Comparison of ENCODE assay signal across 13 cellular contexts in the genomic region with DNA sequence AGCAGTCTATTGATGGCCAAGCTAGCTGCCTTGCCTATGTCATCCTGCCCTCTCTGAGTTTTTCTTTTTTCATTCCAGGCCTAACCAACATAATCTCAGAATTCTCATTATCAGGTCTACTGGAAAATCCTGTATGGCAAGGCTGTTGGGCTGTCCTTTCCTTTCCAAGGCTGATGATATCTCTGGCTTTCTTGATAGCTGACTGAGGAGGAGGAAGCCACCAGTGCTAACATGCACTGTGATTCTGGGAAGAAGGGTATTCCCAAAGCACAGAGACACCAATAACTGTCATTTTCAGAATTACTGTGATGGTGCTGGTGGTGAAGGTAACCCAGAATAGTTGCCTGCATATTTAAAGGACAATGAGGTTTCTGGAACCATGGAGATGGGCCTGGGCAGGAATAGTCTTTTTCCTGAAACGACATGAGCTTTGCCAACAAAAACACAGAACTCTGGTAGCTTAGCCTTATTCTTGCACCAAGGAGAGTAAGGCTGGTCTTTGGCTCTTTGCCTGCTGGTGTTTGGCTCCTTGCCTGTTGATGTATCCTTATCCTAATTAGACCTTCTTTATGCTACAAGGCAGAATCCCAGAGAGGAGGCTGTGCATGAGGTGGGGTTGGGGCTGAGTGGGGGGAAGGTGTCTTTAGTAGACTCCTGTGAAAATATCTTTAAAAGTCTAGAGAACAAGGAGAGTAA.
DNase-seq lines count a peak whose midpoint lies in the region; ATAC-seq and TF ChIP-seq lines count a peak whose summit lies in the region.
"Had no signal": no experiment of that assay in that cellular context is flagged by ENCODE, and none has a peak within 500 bp of the region (broad histone marks: within the 10 kb centered on the region; RNA-seq: fewer than 3 reads in every experiment).

No MANE protein-coding gene starts in this region.

- H3K27me3 ChIP-seq in left ventricle myocardium inferior (ENCODE audit: low read depth) = no peaks in the 10 kb centered on the region
- H3K27me3 ChIP-seq: cardiac muscle cell, pancreas had no signal

- peak overlapping the region; percentile 37 for H3K27ac ChIP-seq in left ventricle myocardium inferior (replicated peaks)
- H3K27ac ChIP-seq: cardiac muscle cell, pancreas had no signal

- H3K9me3 ChIP-seq in left ventricle myocardium inferior (replicated peaks) = no peaks in the 10 kb centered on the region
- H3K9me3 ChIP-seq: pancreas had no signal

- peak; percentile 45 for ATAC-seq in stimulated activated naive CD8-positive, alpha-beta T cell treated with anti-CD3 and anti-CD28 coated beads, Interleukin-15, Interleukin-2, amounts not matched to agents 100 U/mL and 50 U/mL, for 24 hours
- ATAC-seq in stimulated activated naive CD8-positive, alpha-beta T cell treated with anti-CD3 and anti-CD28 coated beads, Interleukin-15, amount 100 ng/mL, for 72 hours = no peak
- ATAC-seq in esophagus mucosa = no peak
- ATAC-seq: pancreas had no signal

- no peaks in the 10 kb centered on the region for H3K36me3 ChIP-seq in left ventricle myocardium inferior
- H3K36me3 ChIP-seq: cardiac muscle cell, pancreas had no signal

- DNase-seq in stimulated activated naive CD8-positive, alpha-beta T cell treated with anti-CD3 and anti-CD28 coated beads, Interleukin-15, Interleukin-2, amounts not matched to agents 100 U/mL and 50 U/mL, for 24 hours = no peak
- no peak for DNase-seq in stimulated activated naive CD8-positive, alpha-beta T cell treated with anti-CD3 and anti-CD28 coated beads, Interleukin-15, amount 100 ng/mL, for 72 hours
- DNase-seq in activated naive CD8-positive, alpha-beta T cell treated with anti-CD3 and anti-CD28 coated beads for 36 hours = no peak
- DNase-seq in left ventricle myocardium inferior (peak; percentile 44), RKO (ENCODE audit: low spot score) (no peak), OCI-M1 (lab: John Stamatoyannopoulos, UW) (no peak), NCI-H446 treated with DMSO at 0.1 percent for 48 hours (lab: John Stamatoyannopoulos, UW) (no peak)
- DNase-seq: activated CD4-positive, alpha-beta T cell treated with anti-CD3 and anti-CD28 coated beads, Interleukin-2, amount 50 U/mL, for 48 hours; stimulated activated CD8-positive, alpha-beta memory T cell treated with anti-CD3 and anti-CD28 coated beads, Interleukin-4, amount 100 ng/mL, for 48 hours; T-helper 9 cell had no signal

- no peak overlapping the region for H3K27ac Mint-ChIP-seq in stimulated activated naive CD8-positive, alpha-beta T cell treated with anti-CD3 and anti-CD28 coated beads, Interleukin-15, amount 100 ng/mL, for 72 hours
- peak overlapping the region; percentile 35 for H3K27ac Mint-ChIP-seq in activated naive CD8-positive, alpha-beta T cell treated with anti-CD3 and anti-CD28 coated beads for 36 hours

- peaks cover 47% of the 10 kb centered on the region for H3K4me1 Mint-ChIP-seq in stimulated activated naive CD8-positive, alpha-beta T cell treated with anti-CD3 and anti-CD28 coated beads, Interleukin-15, amount 100 ng/mL, for 72 hours
- peaks cover 43% of the 10 kb centered on the region for H3K4me1 Mint-ChIP-seq in activated naive CD8-positive, alpha-beta T cell treated with anti-CD3 and anti-CD28 coated beads for 36 hours

- intact Hi-C loops in left ventricle myocardium inferior (cut with micrococcal nuclease) = no loop called here

- no peaks in the 10 kb centered on the region for H3K27me3 Mint-ChIP-seq in stimulated activated naive CD8-positive, alpha-beta T cell treated with anti-CD3 and anti-CD28 coated beads, Interleukin-15, amount 100 ng/mL, for 72 hours
- no peaks in the 10 kb centered on the region for H3K27me3 Mint-ChIP-seq in activated naive CD8-positive, alpha-beta T cell treated with anti-CD3 and anti-CD28 coated beads for 36 hours

- H3K36me3 Mint-ChIP-seq in activated naive CD8-positive, alpha-beta T cell treated with anti-CD3 and anti-CD28 coated beads for 36 hours = no peaks in the 10 kb centered on the region

- no peak overlapping the region for H3K4me3 ChIP-seq in left ventricle myocardium inferior
- H3K4me3 ChIP-seq: cardiac muscle cell, pancreas had no signal

- peaks cover 28% of the 10 kb centered on the region for H3K4me1 ChIP-seq in left ventricle myocardium inferior

- H3K4me3 Mint-ChIP-seq in stimulated activated naive CD8-positive, alpha-beta T cell treated with anti-CD3 and anti-CD28 coated beads, Interleukin-15, amount 100 ng/mL, for 72 hours = peak overlapping the region in 1 of 2 donors; percentile 57
- no peak overlapping the region for H3K4me3 Mint-ChIP-seq in activated naive CD8-positive, alpha-beta T cell treated with anti-CD3 and anti-CD28 coated beads for 36 hours

- TF ChIP-seq CTCF in left ventricle myocardium inferior (IDR thresholded peaks at IDR 0.05; ENCODE audit: borderline replicate concordance) = no peak

- H3K9me3 Mint-ChIP-seq in stimulated activated naive CD8-positive, alpha-beta T cell treated with anti-CD3 and anti-CD28 coated beads, Interleukin-15, amount 100 ng/mL, for 72 hours = peaks cover 8 to 15% of the 10 kb centered on the region in 2 donors
- H3K9me3 Mint-ChIP-seq in activated naive CD8-positive, alpha-beta T cell treated with anti-CD3 and anti-CD28 coated beads for 36 hours = peaks cover 7% of the 10 kb centered on the region
